In genomic region chr4:88202443-88202842, GRCh38 we compare ENCODE assay signal across 3 cellular contexts.
TF ChIP-seq lines count a peak whose summit lies in the region.

No MANE protein-coding gene starts in this region.

TF ChIP-seq in GM23338, 12 proteins besides CTCF, POLR2A, EP300 and RAD21 (continues in another document):
- TF ChIP-seq REST (IDR thresholded peaks at IDR 0.05; ENCODE audit: unreplicated experiment): no peak
- no peak for TF ChIP-seq NANOG (IDR thresholded peaks at IDR 0.05; ENCODE audit: borderline replicate concordance)
- no peak for TF ChIP-seq ETS1 (IDR thresholded peaks at IDR 0.05)
- no peak for TF ChIP-seq JUNB (IDR thresholded peaks at IDR 0.05; ENCODE audit: unreplicated experiment)
- TF ChIP-seq POLR2AphosphoS5 (IDR thresholded peaks at IDR 0.05; ENCODE audit: low read depth): no peak
- TF ChIP-seq CREB1 (CRISPR knock-in tag; IDR thresholded peaks at IDR 0.05; ENCODE audit: low read depth): no peak

TF ChIP-seq in HCT116, 20 proteins besides CTCF, POLR2A, EP300 and RAD21:
- TF ChIP-seq REST (IDR thresholded peaks at IDR 0.05; ENCODE audit: low read depth) (no peak), ZBTB33 (IDR thresholded peaks at IDR 0.05; ENCODE audit: extremely low read depth, insufficient replicate concordance, low read length) (no peak), EZH2 (IDR thresholded peaks at IDR 0.05) (no peak), CEBPB (IDR thresholded peaks at IDR 0.05; ENCODE audit: low read depth) (no peak), MAX (IDR thresholded peaks at IDR 0.05) (no peak), ATF3 (IDR thresholded peaks at IDR 0.05) (no peak), EGR1 (IDR thresholded peaks at IDR 0.05; ENCODE audit: low read depth) (no peak), CBX3 (IDR thresholded peaks at IDR 0.05; ENCODE audit: low read depth) (no peak)

TF ChIP-seq in H1, 55 proteins besides CTCF, POLR2A, EP300 and RAD21:
- TF ChIP-seq CBX5 (IDR thresholded peaks at IDR 0.05; ENCODE audit: low read depth, low read length) (no peak), RXRA (IDR thresholded peaks at IDR 0.05; ENCODE audit: insufficient read depth, low read depth, low read length) (no peak), ATF3 (IDR thresholded peaks at IDR 0.05; ENCODE audit: insufficient read depth, low read depth, low read length) (no peak), GABPA (IDR thresholded peaks at IDR 0.05; ENCODE audit: borderline replicate concordance, insufficient read depth, low read length) (no peak), HDAC2 (IDR thresholded peaks at IDR 0.05; ENCODE audit: borderline replicate concordance in 1 of 2, low read depth in 2 of 2, low read length in 2 of 2) (no peak), CHD2 (IDR thresholded peaks at IDR 0.05; ENCODE audit: low read length) (no peak), CEBPB (IDR thresholded peaks at IDR 0.05; ENCODE audit: low read depth, low read length) (no peak), YY1 (IDR thresholded peaks at IDR 0.05; ENCODE audit: low read depth, low read length) (no peak), GTF2F1 (IDR thresholded peaks at IDR 0.05; ENCODE audit: borderline replicate concordance, low read depth, low read length) (no peak), SAP30 (IDR thresholded peaks at IDR 0.05; ENCODE audit: insufficient read depth, insufficient replicate concordance, low read length) (no peak), CHD7 (IDR thresholded peaks at IDR 0.05; ENCODE audit: insufficient replicate concordance, low read length) (no peak), ASH2L (IDR thresholded peaks at IDR 0.05; ENCODE audit: low read length) (no peak), BACH1 (IDR thresholded peaks at IDR 0.05; ENCODE audit: low read length) (no peak), RBBP5 (IDR thresholded peaks at IDR 0.05; ENCODE audit: borderline replicate concordance, low read depth, low read length) (no peak)
